11 cellular contexts compared by ENCODE assay signal in genomic region chr4:162959056-162959455, GRCh38.
A peak's percentile ranks its signal among the peaks of the same experiment; 100 is the strongest.
DNase-seq lines count a peak whose midpoint lies in the region; ATAC-seq and TF ChIP-seq lines count a peak whose summit lies in the region.
"Had no signal": no experiment of that assay in that cellular context is flagged by ENCODE, and none has a peak within 500 bp of the region (broad histone marks: within the 10 kb centered on the region; RNA-seq: fewer than 3 reads in every experiment).

No MANE protein-coding gene starts in this region.

- POLR2A ChIA-PET in Caco-2 (lab: Charles Lee), result no interaction called here

- H3K27ac ChIP-seq in endodermal cell (ENCODE audit: low read depth, low read length), result no peak overlapping the region
- H3K27ac ChIP-seq: KMS-11 had no signal

- H3K27me3 Mint-ChIP-seq in Caco-2 (ENCODE audit: insufficient read depth, unreplicated experiment), result peaks cover 4% of the 10 kb centered on the region
- no peaks in the 10 kb centered on the region for H3K27me3 Mint-ChIP-seq in endodermal cell (ENCODE audit: insufficient read depth)
- H3K27me3 Mint-ChIP-seq: stimulated activated naive CD8-positive, alpha-beta T cell treated with anti-CD3 and anti-CD28 coated beads, Interleukin-15, amount 100 ng/mL, for 72 hours had no signal

- H3K36me3 Mint-ChIP-seq in Caco-2 (ENCODE audit: insufficient read depth, unreplicated experiment) (no peaks in the 10 kb centered on the region), endodermal cell (ENCODE audit: low read depth) (no peaks in the 10 kb centered on the region)

- intact Hi-C loops in Caco-2 (cut with micrococcal nuclease; ENCODE audit: unreplicated experiment), result loop anchor here (1.0 kb wide), 2 partner anchors 314 to 462 kb away; no protein-coding TSS in a partner anchor

- H3K27me3 ChIP-seq in Caco-2 (replicated peaks; ENCODE audit: control insufficient read depth, insufficient read depth, low read length), result no peaks in the 10 kb centered on the region
- H3K27me3 ChIP-seq in endodermal cell (ENCODE audit: control insufficient read depth, insufficient read depth, low read length, poor library complexity, severe bottlenecking), result no peaks in the 10 kb centered on the region

- TF ChIP-seq CTCF in Caco-2 (IDR thresholded peaks at IDR 0.05; ENCODE audit: insufficient read depth in 1 of 2, low read depth in 1 of 2, low read length in 1 of 2, severe bottlenecking in 1 of 2, unreplicated experiment in 1 of 2) (peak in 1 of 2 experiments; percentile 59), endodermal cell (conservative IDR thresholded peaks at IDR 0.05) (peak; percentile 70)

- CTCF ChIA-PET in Caco-2 (lab: Charles Lee), result interaction anchor here (1.1 to 1.8 kb wide), 2 partner anchors 169 to 314 kb away, joined by 3 to 13 read pairs; no protein-coding TSS in a partner anchor

- H3K9me3 Mint-ChIP-seq in Caco-2 (ENCODE audit: unreplicated experiment) (no peaks in the 10 kb centered on the region), endodermal cell (no peaks in the 10 kb centered on the region)
- H3K9me3 Mint-ChIP-seq: stimulated activated naive CD8-positive, alpha-beta T cell treated with anti-CD3 and anti-CD28 coated beads, Interleukin-15, amount 100 ng/mL, for 72 hours had no signal

- H3K4me1 Mint-ChIP-seq in Caco-2 (ENCODE audit: low read depth, unreplicated experiment) (no peaks in the 10 kb centered on the region), endodermal cell (peaks cover 14% of the 10 kb centered on the region)
- H3K4me1 Mint-ChIP-seq: stimulated activated naive CD8-positive, alpha-beta T cell treated with anti-CD3 and anti-CD28 coated beads, Interleukin-15, amount 100 ng/mL, for 72 hours had no signal

- H3K4me3 ChIP-seq in Caco-2 (ENCODE audit: low read depth, low read length), result no peak overlapping the region
- H3K4me3 ChIP-seq in endodermal cell (ENCODE audit: low read length), result no peak overlapping the region

- no peak overlapping the region for H3K9ac ChIP-seq in endodermal cell (ENCODE audit: extremely low read depth, low read length, poor library complexity, severe bottlenecking)
- H3K9ac ChIP-seq: KMS-11 had no signal

- peak; percentile 57 for ATAC-seq in GM18870 (IDR thresholded peaks at IDR 0.05; ENCODE audit: unreplicated experiment)
- ATAC-seq in HG03442 (IDR thresholded peaks at IDR 0.05; ENCODE audit: unreplicated experiment), result peak; percentile 62
- ATAC-seq in stimulated activated naive CD8-positive, alpha-beta T cell treated with anti-CD3 and anti-CD28 coated beads, Interleukin-15, Interleukin-2, amounts not matched to agents 100 U/mL and 50 U/mL, for 24 hours, result no peak
- no peak for ATAC-seq in GM18520 (IDR thresholded peaks at IDR 0.05; ENCODE audit: unreplicated experiment)
- ATAC-seq: stimulated activated naive CD8-positive, alpha-beta T cell treated with anti-CD3 and anti-CD28 coated beads, Interleukin-15, amount 100 ng/mL, for 72 hours had no signal

- BruUV-seq in Caco-2 (replicated peaks; lab: Mats Ljungman, UMichigan), result no TSS peak

- H3K36me3 ChIP-seq in Caco-2 (ENCODE audit: control insufficient read depth, insufficient read depth, low read length) (no peaks in the 10 kb centered on the region), endodermal cell (ENCODE audit: control insufficient read depth, insufficient read depth, low read length) (no peaks in the 10 kb centered on the region)

- no peak overlapping the region for H3K4me3 Mint-ChIP-seq in Caco-2 (ENCODE audit: unreplicated experiment)
- H3K4me3 Mint-ChIP-seq in endodermal cell, result no peak overlapping the region
- H3K4me3 Mint-ChIP-seq: stimulated activated naive CD8-positive, alpha-beta T cell treated with anti-CD3 and anti-CD28 coated beads, Interleukin-15, amount 100 ng/mL, for 72 hours had no signal

- 77 to 83% methylated on average over 1 to 2 of the region's 2 CpGs for WGBS in endodermal cell (ENCODE audit: insufficient coverage in 1 of 2, insufficient read length in 1 of 2), 2 experiments

- H3K9me3 ChIP-seq in Caco-2 (no peaks in the 10 kb centered on the region), endodermal cell (ENCODE audit: control insufficient read depth, low read length) (no peaks in the 10 kb centered on the region)

- H3K27ac Mint-ChIP-seq in Caco-2 (ENCODE audit: unreplicated experiment) (no peak overlapping the region), endodermal cell (no peak overlapping the region)
- H3K27ac Mint-ChIP-seq: stimulated activated naive CD8-positive, alpha-beta T cell treated with anti-CD3 and anti-CD28 coated beads, Interleukin-15, amount 100 ng/mL, for 72 hours had no signal

- H3K4me1 ChIP-seq in Caco-2 (no peaks in the 10 kb centered on the region), endodermal cell (ENCODE audit: control insufficient read depth, insufficient read depth, low read length) (peaks cover 4% of the 10 kb centered on the region)

- peak; percentile 40 to 42 for DNase-seq in Caco-2
- peak; percentile 78 for DNase-seq in endodermal cell
- DNase-seq in stimulated activated naive CD8-positive, alpha-beta T cell treated with anti-CD3 and anti-CD28 coated beads, Interleukin-15, Interleukin-2, amounts not matched to agents 100 U/mL and 50 U/mL, for 24 hours, result no peak
- no peak for DNase-seq in stimulated activated CD4-positive, alpha-beta T cell treated with anti-CD3 and anti-CD28 coated beads, Interleukin-4, amount 100 ng/mL, for 24 hours
- no peak for DNase-seq in HuH-7.5 (ENCODE audit: low spot score)
- DNase-seq: activated gamma-delta T cell treated with Interleukin-2 at 50 U/mL for 16 hours; stimulated activated naive CD8-positive, alpha-beta T cell treated with anti-CD3 and anti-CD28 coated beads, Interleukin-15, amount 100 ng/mL, for 72 hours had no signal

Comparison
In these comparisons a context has a peak if more than half of its experiments do, and no peak if none do; other contexts are left out.
1. DNase-seq: peak in Caco-2 (2 of 2) and endodermal cell (single experiment); none in stimulated activated naive CD8-positive, alpha-beta T cell treated with anti-CD3 and anti-CD28 coated beads, Interleukin-15, Interleukin-2, amounts not matched to agents 100 U/mL and 50 U/mL, for 24 hours (single experiment), stimulated activated CD4-positive, alpha-beta T cell treated with anti-CD3 and anti-CD28 coated beads, Interleukin-4, amount 100 ng/mL, for 24 hours (single experiment) and HuH-7.5 (single experiment).
2. ATAC-seq: peak in GM18870 (single experiment) and HG03442 (single experiment); none in stimulated activated naive CD8-positive, alpha-beta T cell treated with anti-CD3 and anti-CD28 coated beads, Interleukin-15, Interleukin-2, amounts not matched to agents 100 U/mL and 50 U/mL, for 24 hours (single experiment) and GM18520 (single experiment).